ENCODE assay signal across 8 cellular contexts in genomic region chr2:65350714-65351113, GRCh38.
DNase-seq lines count a peak whose midpoint lies in the region; ATAC-seq, FAIRE-seq and TF ChIP-seq lines count a peak whose summit lies in the region.

No MANE protein-coding gene starts in this region.

- H3K27me3 ChIP-seq in HUES48 (ENCODE audit: control insufficient read depth, insufficient read depth, low read length): no peaks in the 10 kb centered on the region
- H3K27me3 ChIP-seq in H1 (replicated peaks in 1 of 4; ENCODE audit: control insufficient read depth in 3 of 4, extremely low read depth in 1 of 4, insufficient read depth in 3 of 4, low read length in 3 of 4): no peaks in the 10 kb centered on the region
- no peaks in the 10 kb centered on the region for H3K27me3 ChIP-seq in stomach

- peaks cover 3% of the 10 kb centered on the region; the same call in 1 of the 2 replicates for H3K79me1 ChIP-seq in H1 (ENCODE audit: low read depth, low read length)

- TF ChIP-seq RAD21 in H1 (IDR thresholded peaks at IDR 0.05 in 1 of 2, conservative IDR thresholded peaks at IDR 0.05 in 1 of 2; ENCODE audit: low read depth in 2 of 2, low read length in 2 of 2): peak in 1 of 2 experiments; percentile 41; a peak in 2 of 4 replicates

- 0 out of 2 replicates have a peak overlapping the region, but pooled peaks have one; percentile 2 for H3K18ac ChIP-seq in H1 (ENCODE audit: extremely low read depth, low read length)

- no peak overlapping the region for H4K91ac ChIP-seq in H1 (replicated peaks; ENCODE audit: insufficient read length, low read length)

- H2BK12ac ChIP-seq in H1 (ENCODE audit: low read depth, low read length): no peak overlapping the region

- no peaks in the 10 kb centered on the region; the same call in 1 of the 2 replicates for H3K23me2 ChIP-seq in H1 (ENCODE audit: low read depth, low read length)

- peak overlapping the region in 1 of 2 experiments; percentile 9; a peak in 1 of 4 replicates for H3K4me2 ChIP-seq in H1 (ENCODE audit: insufficient read depth in 1 of 2, low read depth in 2 of 2, low read length in 2 of 2)

- peaks cover 25% of the 10 kb centered on the region for H3K4me1 ChIP-seq in HUES48 (ENCODE audit: control insufficient read depth, insufficient read depth, low read length)
- peaks cover 4 to 16% (median 6%) of the 10 kb centered on the region in 4 experiments; a peak in 5 of 7 replicates for H3K4me1 ChIP-seq in H1 (replicated peaks in 1 of 4; ENCODE audit: control insufficient read depth in 3 of 4, insufficient read depth in 4 of 4, low read length in 3 of 4)
- peaks cover 19 to 44% (median 26%) of the 10 kb centered on the region in 4 donors for H3K4me1 ChIP-seq in stomach

- H2BK5ac ChIP-seq in H1 (ENCODE audit: low read depth, low read length): no peak overlapping the region

- intact Hi-C loops in activated CD4-positive, alpha-beta T cell treated with anti-CD3 and anti-CD28 coated beads for 36 hours (cut with DNase I, micrococcal nuclease): loop anchor here in 1 of 2 experiments (10.0 kb wide), 1 partner anchor 204 kb away; no protein-coding TSS in a partner anchor
- intact Hi-C loops in stomach (cut with DNase I; ENCODE audit: low total_unique reads): no loop called here

- peaks cover 7% of the 10 kb centered on the region for H3K4me1 Mint-ChIP-seq in activated CD4-positive, alpha-beta T cell treated with anti-CD3 and anti-CD28 coated beads for 36 hours

- no peak overlapping the region for H3K14ac ChIP-seq in H1 (ENCODE audit: insufficient read length)

- H3K36me3 Mint-ChIP-seq in activated CD4-positive, alpha-beta T cell treated with anti-CD3 and anti-CD28 coated beads for 36 hours (ENCODE audit: low read depth): no peaks in the 10 kb centered on the region

- H4K20me1 ChIP-seq in H1 (replicated peaks in 1 of 2; ENCODE audit: control insufficient read depth in 1 of 2, insufficient read depth in 2 of 2, low read length in 2 of 2): peaks cover 0 to 11% of the 10 kb centered on the region in 2 experiments

- no peak overlapping the region for H3K4ac ChIP-seq in H1 (replicated peaks; ENCODE audit: insufficient read length, low read depth, low read length)

- no peak overlapping the region; the same call in 1 of the 2 replicates for H2BK20ac ChIP-seq in H1 (ENCODE audit: low read length)

- peak; percentile 18 for DNase-seq in activated CD4-positive, alpha-beta T cell treated with anti-CD3 and anti-CD28 coated beads for 36 hours
- no peak for DNase-seq in activated CD4-positive, alpha-beta T cell treated with anti-CD3 and anti-CD28 coated beads for 1 hour
- no peak for DNase-seq in H1 (ENCODE audit: low read depth in 1 of 2, low spot score in 2 of 2)
- no peak for DNase-seq in stomach
- no peak for DNase-seq in CD1c-positive myeloid dendritic cell (ENCODE audit: extremely low spot score)
- no peak for DNase-seq in NCI-H345 treated with DMSO at 0.1 percent for 48 hours (lab: John Stamatoyannopoulos, UW; ENCODE audit: unreplicated experiment)
- DNase-seq in D341Med (ENCODE audit: low spot score): no peak

- no peak overlapping the region for H2BK120ac ChIP-seq in H1 (replicated peaks; ENCODE audit: low read depth, low read length)

- no peak overlapping the region for H3K27ac Mint-ChIP-seq in activated CD4-positive, alpha-beta T cell treated with anti-CD3 and anti-CD28 coated beads for 36 hours

- TF ChIP-seq EP300 in H1 (IDR thresholded peaks at IDR 0.05; ENCODE audit: borderline replicate concordance in 1 of 2, low read depth in 2 of 2, low read length in 2 of 2) (no peak), stomach (IDR thresholded peaks at IDR 0.05) (no peak)

- H3K9ac ChIP-seq in HUES48 (ENCODE audit: low read depth, low read length) (no peak overlapping the region), H1 (replicated peaks in 1 of 4; ENCODE audit: extremely low read depth in 1 of 4, low read depth in 3 of 4, low read length in 3 of 4) (no peak overlapping the region)

- no peaks in the 10 kb centered on the region for H3K36me3 ChIP-seq in HUES48 (ENCODE audit: control insufficient read depth, insufficient read depth, low read length)
- H3K36me3 ChIP-seq in H1 (ENCODE audit: control insufficient read depth in 2 of 4, insufficient read depth in 4 of 4, low read length in 3 of 4): no peaks in the 10 kb centered on the region
- no peaks in the 10 kb centered on the region for H3K36me3 ChIP-seq in stomach

- H3K27ac ChIP-seq in HUES48 (ENCODE audit: low read depth, low read length) (peak overlapping the region; percentile 57), H1 (ENCODE audit: low read depth, low read length) (no peak overlapping the region), stomach (peak overlapping the region in 4 of 5 donors; percentile 8 to 47 (median 22))

- no peak overlapping the region for H4K8ac ChIP-seq in H1 (ENCODE audit: extremely low read depth, insufficient read depth, low read length)

- H2BK15ac ChIP-seq in H1 (ENCODE audit: low read length): no peak overlapping the region

- no peak for TF ChIP-seq POLR2A in H1 (IDR thresholded peaks at IDR 0.05; ENCODE audit: control extremely low read depth in 1 of 2, low read depth in 2 of 2, low read length in 2 of 2)
- TF ChIP-seq POLR2A in stomach (IDR thresholded peaks at IDR 0.05): no peak

- H3K4me3 Mint-ChIP-seq in activated CD4-positive, alpha-beta T cell treated with anti-CD3 and anti-CD28 coated beads for 36 hours: no peak overlapping the region

- H3K9me3 Mint-ChIP-seq in activated CD4-positive, alpha-beta T cell treated with anti-CD3 and anti-CD28 coated beads for 36 hours (ENCODE audit: low read depth): no peaks in the 10 kb centered on the region

- no peak overlapping the region for H4K5ac ChIP-seq in H1 (ENCODE audit: insufficient read length, low read depth, low read length)

- FAIRE-seq in H1 (lab: Jason Lieb, UNC): peak; percentile 13

- ATAC-seq in activated CD4-positive, alpha-beta T cell treated with anti-CD3 and anti-CD28 coated beads for 36 hours: peak; percentile 58

- H3K9me3 ChIP-seq in HUES48 (ENCODE audit: control insufficient read depth, insufficient read depth, low read length) (no peaks in the 10 kb centered on the region), H1 (ENCODE audit: insufficient read depth in 2 of 2, low read depth in 1 of 2, low read length in 1 of 2) (no peaks in the 10 kb centered on the region), stomach (no peaks in the 10 kb centered on the region)

- TF ChIP-seq CTCF in H1 (IDR thresholded peaks at IDR 0.05; ENCODE audit: control extremely low read depth in 1 of 3, insufficient read depth in 1 of 3, low read depth in 1 of 3, low read length in 3 of 3): peak in 1 of 3 experiments; percentile 58; a peak in 1 of 4 replicates
- TF ChIP-seq CTCF in stomach (IDR thresholded peaks at IDR 0.05): peak in 1 of 7 experiments; percentile 14

- no peak overlapping the region for H2AFZ ChIP-seq in H1 (ENCODE audit: low read length)

- WGBS in H1 (ENCODE audit: extremely low coverage in 1 of 2, insufficient coverage in 1 of 2, insufficient read length in 1 of 2, insufficient replicate concordance in 2 of 2, low coverage in 1 of 2, low lambda C conversion rate in 2 of 2, missing lambda C conversion rate in 1 of 2), 2 experiments: 51% methylated on average over 6 of the region's 6 CpGs; no CpG with 5 or more reads in 1 of the 2 experiments
- WGBS in stomach, 5 donors: 42 to 66% (median 51%) methylated on average over 6 of the region's 6 CpGs

- H3K4me3 ChIP-seq in HUES48 (ENCODE audit: low read depth, low read length) (no peak overlapping the region), H1 (ENCODE audit: extremely low read depth in 1 of 4, insufficient read depth in 2 of 4, low read depth in 3 of 4, low read length in 4 of 4) (no peak overlapping the region; a peak in 1 of 8 replicates), stomach (no peak overlapping the region)

- H3K56ac ChIP-seq in H1 (replicated peaks; ENCODE audit: insufficient read length, low read depth, low read length): no peak overlapping the region

- no peak overlapping the region for H3K23ac ChIP-seq in H1 (ENCODE audit: insufficient read length)

- H3K27me3 Mint-ChIP-seq in activated CD4-positive, alpha-beta T cell treated with anti-CD3 and anti-CD28 coated beads for 36 hours: peaks cover 2% of the 10 kb centered on the region

- CTCF ChIA-PET in activated CD4-positive, alpha-beta T cell treated with anti-CD3 and anti-CD28 coated beads for 36 hours (lab: Charles Lee): interaction anchor here (1.0 to 1.8 kb wide), 6 partner anchors 9 to 63 kb away, joined by 3 to 5 read pairs (median 4); no protein-coding TSS in a partner anchor
- CTCF ChIA-PET in H1 (lab: Charles Lee; ENCODE audit: partially characterized antibody): interaction anchor here (0.6 to 5.1 kb wide), 16 partner anchors 16 to 286 kb away, joined by 3 to 42 read pairs (median 3); partner anchors contain the start of gene ACTR2

- 0 out of 4 replicates have a peak, but pooled peaks cover 0 to 6% of the 10 kb centered on the region in 2 experiments for H3K79me2 ChIP-seq in H1 (ENCODE audit: control insufficient read depth in 1 of 2, insufficient read depth in 2 of 2, low read length in 2 of 2)

- POLR2A ChIA-PET in activated CD4-positive, alpha-beta T cell treated with anti-CD3 and anti-CD28 coated beads for 36 hours (lab: Charles Lee): no interaction called here
- POLR2A ChIA-PET in H1 (lab: Charles Lee; ENCODE audit: partially characterized antibody): no interaction called here

- no peak overlapping the region for H2AK5ac ChIP-seq in H1 (ENCODE audit: low read depth, low read length)

TF ChIP-seq in H1, 55 proteins besides CTCF, POLR2A, EP300 and RAD21:
- no peak for TF ChIP-seq RXRA (IDR thresholded peaks at IDR 0.05; ENCODE audit: insufficient read depth, low read depth, low read length)
- no peak for TF ChIP-seq CTBP2 (IDR thresholded peaks at IDR 0.05; ENCODE audit: borderline replicate concordance, insufficient read depth, insufficient read length, low read length)
